Comparison of ENCODE assay signal across 3 cellular contexts in the genomic region with DNA sequence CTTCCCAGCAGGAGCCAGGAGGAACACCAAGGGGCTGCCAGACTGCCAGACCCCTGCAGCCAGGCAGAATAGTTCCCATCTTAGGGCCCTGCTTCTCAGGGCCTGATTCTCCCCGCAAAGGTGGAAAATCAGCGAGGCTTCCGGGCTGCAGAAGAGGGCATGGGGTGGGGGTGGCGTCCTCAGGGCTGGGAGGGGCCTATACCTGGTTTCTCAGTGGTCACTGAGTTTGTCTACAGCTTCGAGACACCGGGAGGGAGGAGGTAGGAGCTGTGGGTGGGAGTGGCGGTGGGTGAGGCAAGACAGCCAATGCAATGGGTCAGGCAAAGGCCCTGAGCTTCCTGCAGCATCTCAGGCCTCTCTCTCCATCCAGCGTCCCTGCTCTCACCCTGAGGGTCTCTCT.
TF ChIP-seq lines count a peak whose summit lies in the region.

No MANE protein-coding gene starts in this region.

TF ChIP-seq in SK-N-SH, 30 proteins besides CTCF, POLR2A, EP300 and RAD21:
- TF ChIP-seq TEAD4 (IDR thresholded peaks at IDR 0.05; ENCODE audit: borderline replicate concordance, insufficient read depth) (no peak), PBX3 (IDR thresholded peaks at IDR 0.05) (no peak), FOSL2 (IDR thresholded peaks at IDR 0.05; ENCODE audit: borderline replicate concordance, low read depth) (no peak), TCF12 (IDR thresholded peaks at IDR 0.05) (no peak), ZBTB33 (IDR thresholded peaks at IDR 0.05; ENCODE audit: borderline replicate concordance, low read depth) (no peak), RFX5 (IDR thresholded peaks at IDR 0.05; ENCODE audit: low read length) (no peak), MEF2A (IDR thresholded peaks at IDR 0.05; ENCODE audit: borderline replicate concordance, low read depth) (no peak), ELF1 (IDR thresholded peaks at IDR 0.05) (no peak), JUND (IDR thresholded peaks at IDR 0.05) (no peak), GATA2 (CRISPR knock-in tag; IDR thresholded peaks at IDR 0.05) (no peak), YY1 (IDR thresholded peaks at IDR 0.05; ENCODE audit: low read depth) (no peak), CHD2 (IDR thresholded peaks at IDR 0.05; ENCODE audit: low read length, partially characterized antibody) (no peak), GABPA (IDR thresholded peaks at IDR 0.05; ENCODE audit: low read depth) (no peak)
- TF ChIP-seq, protein P1, sequence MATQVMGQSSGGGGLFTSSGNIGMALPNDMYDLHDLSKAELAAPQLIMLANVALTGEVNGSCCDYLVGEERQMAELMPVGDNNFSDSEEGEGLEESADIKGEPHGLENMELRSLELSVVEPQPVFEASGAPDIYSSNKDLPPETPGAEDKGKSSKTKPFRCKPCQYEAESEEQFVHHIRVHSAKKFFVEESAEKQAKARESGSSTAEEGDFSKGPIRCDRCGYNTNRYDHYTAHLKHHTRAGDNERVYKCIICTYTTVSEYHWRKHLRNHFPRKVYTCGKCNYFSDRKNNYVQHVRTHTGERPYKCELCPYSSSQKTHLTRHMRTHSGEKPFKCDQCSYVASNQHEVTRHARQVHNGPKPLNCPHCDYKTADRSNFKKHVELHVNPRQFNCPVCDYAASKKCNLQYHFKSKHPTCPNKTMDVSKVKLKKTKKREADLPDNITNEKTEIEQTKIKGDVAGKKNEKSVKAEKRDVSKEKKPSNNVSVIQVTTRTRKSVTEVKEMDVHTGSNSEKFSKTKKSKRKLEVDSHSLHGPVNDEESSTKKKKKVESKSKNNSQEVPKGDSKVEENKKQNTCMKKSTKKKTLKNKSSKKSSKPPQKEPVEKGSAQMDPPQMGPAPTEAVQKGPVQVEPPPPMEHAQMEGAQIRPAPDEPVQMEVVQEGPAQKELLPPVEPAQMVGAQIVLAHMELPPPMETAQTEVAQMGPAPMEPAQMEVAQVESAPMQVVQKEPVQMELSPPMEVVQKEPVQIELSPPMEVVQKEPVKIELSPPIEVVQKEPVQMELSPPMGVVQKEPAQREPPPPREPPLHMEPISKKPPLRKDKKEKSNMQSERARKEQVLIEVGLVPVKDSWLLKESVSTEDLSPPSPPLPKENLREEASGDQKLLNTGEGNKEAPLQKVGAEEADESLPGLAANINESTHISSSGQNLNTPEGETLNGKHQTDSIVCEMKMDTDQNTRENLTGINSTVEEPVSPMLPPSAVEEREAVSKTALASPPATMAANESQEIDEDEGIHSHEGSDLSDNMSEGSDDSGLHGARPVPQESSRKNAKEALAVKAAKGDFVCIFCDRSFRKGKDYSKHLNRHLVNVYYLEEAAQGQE (IDR thresholded peaks at IDR 0.05; ENCODE audit: low read depth, low read length): no peak

TF ChIP-seq in SK-N-SH treated with all-trans-retinoic acid at 6 μM for 48 hours, 23 proteins besides CTCF, POLR2A, EP300 and RAD21:
- TF ChIP-seq ZNF70 (CRISPR knock-in tag; IDR thresholded peaks at IDR 0.05): no peak
- TF ChIP-seq PPARA (CRISPR knock-in tag; IDR thresholded peaks at IDR 0.05; ENCODE audit: borderline replicate concordance): no peak
- no peak for TF ChIP-seq RARB (CRISPR knock-in tag; IDR thresholded peaks at IDR 0.05)
- TF ChIP-seq GLIS3 (CRISPR knock-in tag; IDR thresholded peaks at IDR 0.05): no peak
- no peak for TF ChIP-seq ZNF565 (CRISPR knock-in tag; conservative IDR thresholded peaks at IDR 0.05; ENCODE audit: low read depth)
- TF ChIP-seq TCF4 (CRISPR knock-in tag; IDR thresholded peaks at IDR 0.05; ENCODE audit: borderline replicate concordance): no peak
- TF ChIP-seq ESRRG (CRISPR knock-in tag; IDR thresholded peaks at IDR 0.05): no peak
- no peak for TF ChIP-seq TSHZ2 (CRISPR knock-in tag; IDR thresholded peaks at IDR 0.05)
- no peak for TF ChIP-seq ZNF8 (CRISPR knock-in tag; IDR thresholded peaks at IDR 0.05)
- TF ChIP-seq TOX (CRISPR knock-in tag; IDR thresholded peaks at IDR 0.05; ENCODE audit: borderline replicate concordance): no peak
- no peak for TF ChIP-seq ZFP3 (CRISPR knock-in tag; IDR thresholded peaks at IDR 0.05)
- TF ChIP-seq, protein P2, sequence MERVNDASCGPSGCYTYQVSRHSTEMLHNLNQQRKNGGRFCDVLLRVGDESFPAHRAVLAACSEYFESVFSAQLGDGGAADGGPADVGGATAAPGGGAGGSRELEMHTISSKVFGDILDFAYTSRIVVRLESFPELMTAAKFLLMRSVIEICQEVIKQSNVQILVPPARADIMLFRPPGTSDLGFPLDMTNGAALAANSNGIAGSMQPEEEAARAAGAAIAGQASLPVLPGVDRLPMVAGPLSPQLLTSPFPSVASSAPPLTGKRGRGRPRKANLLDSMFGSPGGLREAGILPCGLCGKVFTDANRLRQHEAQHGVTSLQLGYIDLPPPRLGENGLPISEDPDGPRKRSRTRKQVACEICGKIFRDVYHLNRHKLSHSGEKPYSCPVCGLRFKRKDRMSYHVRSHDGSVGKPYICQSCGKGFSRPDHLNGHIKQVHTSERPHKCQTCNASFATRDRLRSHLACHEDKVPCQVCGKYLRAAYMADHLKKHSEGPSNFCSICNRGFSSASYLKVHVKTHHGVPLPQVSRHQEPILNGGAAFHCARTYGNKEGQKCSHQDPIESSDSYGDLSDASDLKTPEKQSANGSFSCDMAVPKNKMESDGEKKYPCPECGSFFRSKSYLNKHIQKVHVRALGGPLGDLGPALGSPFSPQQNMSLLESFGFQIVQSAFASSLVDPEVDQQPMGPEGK (CRISPR knock-in tag; IDR thresholded peaks at IDR 0.05; ENCODE audit: borderline replicate concordance): no peak
- TF ChIP-seq SNAI2 (CRISPR knock-in tag; IDR thresholded peaks at IDR 0.05): no peak
- no peak for TF ChIP-seq ISL1 (CRISPR knock-in tag; IDR thresholded peaks at IDR 0.05)
- TF ChIP-seq ZFP30 (CRISPR knock-in tag; IDR thresholded peaks at IDR 0.05): no peak

TF ChIP-seq in H1, 55 proteins besides CTCF, POLR2A, EP300 and RAD21:
- TF ChIP-seq SIRT6 (IDR thresholded peaks at IDR 0.05; ENCODE audit: low read length) (no peak), PHF8 (conservative IDR thresholded peaks at IDR 0.05; ENCODE audit: low read depth, low read length) (no peak), HDAC6 (IDR thresholded peaks at IDR 0.05; ENCODE audit: low read depth, low read length) (no peak), RFX5 (IDR thresholded peaks at IDR 0.05; ENCODE audit: borderline replicate concordance, low read depth, low read length) (no peak), BCL11A (IDR thresholded peaks at IDR 0.05; ENCODE audit: low read depth in 2 of 2, low read length in 2 of 2) (no peak), POU5F1 (IDR thresholded peaks at IDR 0.05; ENCODE audit: low read depth, low read length) (no peak), POLR2AphosphoS5 (IDR thresholded peaks at IDR 0.05; ENCODE audit: low read depth, low read length) (no peak), TBP (IDR thresholded peaks at IDR 0.05; ENCODE audit: low read depth, low read length) (no peak), RNF2 (IDR thresholded peaks at IDR 0.05; ENCODE audit: borderline replicate concordance, low read depth, low read length, missing control alignments, poor library complexity, severe bottlenecking) (no peak), SP1 (IDR thresholded peaks at IDR 0.05; ENCODE audit: low read depth, low read length) (no peak), ASH2L (IDR thresholded peaks at IDR 0.05; ENCODE audit: low read length) (no peak), TEAD4 (IDR thresholded peaks at IDR 0.05; ENCODE audit: low read depth, low read length) (no peak), EZH2 (IDR thresholded peaks at IDR 0.05; ENCODE audit: low read depth, low read length, severe bottlenecking) (no peak), CHD2 (IDR thresholded peaks at IDR 0.05; ENCODE audit: low read length) (no peak), ZNF274 (IDR thresholded peaks at IDR 0.05; ENCODE audit: borderline replicate concordance, extremely low read depth, low read length) (no peak), SRF (IDR thresholded peaks at IDR 0.05; ENCODE audit: low read depth, low read length) (no peak)
- TF ChIP-seq, protein P3, sequence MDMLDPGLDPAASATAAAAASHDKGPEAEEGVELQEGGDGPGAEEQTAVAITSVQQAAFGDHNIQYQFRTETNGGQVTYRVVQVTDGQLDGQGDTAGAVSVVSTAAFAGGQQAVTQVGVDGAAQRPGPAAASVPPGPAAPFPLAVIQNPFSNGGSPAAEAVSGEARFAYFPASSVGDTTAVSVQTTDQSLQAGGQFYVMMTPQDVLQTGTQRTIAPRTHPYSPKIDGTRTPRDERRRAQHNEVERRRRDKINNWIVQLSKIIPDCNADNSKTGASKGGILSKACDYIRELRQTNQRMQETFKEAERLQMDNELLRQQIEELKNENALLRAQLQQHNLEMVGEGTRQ (IDR thresholded peaks at IDR 0.05; ENCODE audit: low read length): no peak
TF ChIP-seq in H1: peak in this region for 0.
